In the genomic region with DNA sequence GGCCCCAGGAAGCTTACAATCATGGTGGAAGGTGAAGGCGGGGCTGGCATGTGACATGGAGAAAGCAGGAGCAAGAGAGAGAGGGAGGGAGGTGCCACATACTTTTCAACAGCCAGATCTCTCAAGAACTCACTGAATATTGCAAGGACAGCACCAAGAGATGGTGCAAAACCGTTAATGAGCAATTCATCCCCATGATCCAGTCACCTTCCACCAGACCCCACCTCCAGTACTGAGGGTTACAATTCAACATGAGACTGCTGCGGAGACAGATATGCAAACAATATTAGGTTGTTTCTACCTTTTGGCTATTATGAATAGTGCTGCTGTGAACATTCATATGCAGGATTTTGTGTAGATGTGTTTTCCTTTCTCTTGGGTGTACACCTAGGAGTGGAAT, we compare ENCODE assay signal across 19 cellular contexts. TPM values are rescaled to one million over a fixed set of nuclear protein-coding genes. Genes with fewer than 3 reads are reported as not detected.
A peak's percentile ranks its signal among the peaks of the same experiment; 100 is the strongest.
DNase-seq lines count a peak whose midpoint lies in the region; ATAC-seq, FAIRE-seq and TF ChIP-seq lines count a peak whose summit lies in the region.
"Had no signal": no experiment of that assay in that cellular context is flagged by ENCODE, and none has a peak within 500 bp of the region (broad histone marks: within the 10 kb centered on the region; RNA-seq: fewer than 3 reads in every experiment).

No MANE protein-coding gene starts in this region.

- POLR2A ChIA-PET in GM12878 (lab: Charles Lee) = interaction anchor here (0.6 to 4.1 kb wide), 10 partner anchors 9 to 68 kb away, joined by 3 to 34 read pairs (median 6); no protein-coding TSS in a partner anchor

- H3K36me3 Mint-ChIP-seq in neural progenitor cell = no peaks in the 10 kb centered on the region

- CTCF ChIA-PET in GM12878 (lab: Yijun Ruan, JAX) = interaction anchor here (0.7 to 3.0 kb wide), 8 partner anchors 9 to 78 kb away, joined by 3 to 30 read pairs (median 4); no protein-coding TSS in a partner anchor

- H3K9me3 ChIP-seq in BLaER1 (peaks cover 9% of the 10 kb centered on the region), GM12878 (replicated peaks; ENCODE audit: control insufficient read depth, insufficient read depth, low read length) (peaks cover 14% of the 10 kb centered on the region), neural progenitor cell (ENCODE audit: low read depth) (no peaks in the 10 kb centered on the region)
- H3K9me3 ChIP-seq: SJSA1 had no signal

- H3K4me3 Mint-ChIP-seq in neural progenitor cell = no peak overlapping the region
- H3K4me3 Mint-ChIP-seq: CD14-positive monocyte, HFFc6 had no signal

- H3K9ac ChIP-seq in BLaER1 (no peak overlapping the region), KMS-11 (no peak overlapping the region), GM12878 (ENCODE audit: control insufficient read depth, insufficient read depth, low read length) (peak overlapping the region; percentile 72), neural progenitor cell (no peak overlapping the region)

- no peaks in the 10 kb centered on the region for H3K79me2 ChIP-seq in KMS-11 (ENCODE audit: insufficient read depth, low read depth)
- peaks cover 87% of the 10 kb centered on the region for H3K79me2 ChIP-seq in GM12878 (ENCODE audit: control insufficient read depth, insufficient read depth, low read length)
- H3K79me2 ChIP-seq in neural progenitor cell (ENCODE audit: low read depth) = no peaks in the 10 kb centered on the region

- WGBS in GM12878 (ENCODE audit: insufficient coverage, insufficient replicate concordance, low lambda C conversion rate, missing lambda C conversion rate) = 18% methylated on average over 3 of the region's 3 CpGs

- peaks cover 4% of the 10 kb centered on the region for H3K4me1 Mint-ChIP-seq in neural progenitor cell

- peaks cover 6% of the 10 kb centered on the region for H3K9me3 Mint-ChIP-seq in neural progenitor cell
- H3K9me3 Mint-ChIP-seq: CD14-positive monocyte, HFFc6 had no signal

- intact Hi-C loops in GM12878 (cut with micrococcal nuclease; ENCODE audit: unreplicated experiment) = loop anchor here (2.0 kb wide), 1 partner anchor 23 kb away; no protein-coding TSS in a partner anchor

- no peak for TF ChIP-seq RAD21 in GM12878 (IDR thresholded peaks at IDR 0.05; ENCODE audit: insufficient read depth, low read depth, low read length)

- no peaks in the 10 kb centered on the region for H4K20me1 ChIP-seq in BLaER1
- H4K20me1 ChIP-seq in KMS-11 (ENCODE audit: insufficient read depth) = no peaks in the 10 kb centered on the region
- no peaks in the 10 kb centered on the region for H4K20me1 ChIP-seq in GM12878 (ENCODE audit: control insufficient read depth, insufficient read depth)
- H4K20me1 ChIP-seq in neural progenitor cell (ENCODE audit: low read depth) = no peaks in the 10 kb centered on the region

- H2AFZ ChIP-seq in KMS-11 (ENCODE audit: low read depth) (no peak overlapping the region), GM12878 (ENCODE audit: control insufficient read depth, low read depth, low read length) (no peak overlapping the region), neural progenitor cell (replicated peaks) (no peak overlapping the region)

- H3K27me3 ChIP-seq in BLaER1 = no peaks in the 10 kb centered on the region
- H3K27me3 ChIP-seq in KMS-11 (ENCODE audit: insufficient read depth, low read depth) = no peaks in the 10 kb centered on the region
- no peaks in the 10 kb centered on the region for H3K27me3 ChIP-seq in GM12878 (replicated peaks in 1 of 2; ENCODE audit: control insufficient read depth in 2 of 2, insufficient read depth in 2 of 2, low read length in 1 of 2)
- H3K27me3 ChIP-seq in neural progenitor cell = no peaks in the 10 kb centered on the region
- H3K27me3 ChIP-seq in H7 (ENCODE audit: control insufficient read depth, insufficient read depth, low read length) = no peaks in the 10 kb centered on the region

- in situ Hi-C loops in GM12878 (cut with MboI) = no loop called here

- peaks cover 7% of the 10 kb centered on the region for H3K36me3 ChIP-seq in BLaER1
- H3K36me3 ChIP-seq in KMS-11 (ENCODE audit: insufficient read depth) = no peaks in the 10 kb centered on the region
- H3K36me3 ChIP-seq in GM12878 (ENCODE audit: control insufficient read depth in 2 of 2, insufficient read depth in 2 of 2, low read length in 1 of 2) = peaks cover 10 to 13% of the 10 kb centered on the region in 2 experiments
- no peaks in the 10 kb centered on the region for H3K36me3 ChIP-seq in neural progenitor cell
- H3K36me3 ChIP-seq in H7 (replicated peaks; ENCODE audit: control insufficient read depth, insufficient read depth, low read length) = no peaks in the 10 kb centered on the region
- H3K36me3 ChIP-seq: SJSA1 had no signal

- RAD21 ChIA-PET in GM12878 (lab: Charles Lee; ENCODE audit: unreplicated experiment) = interaction anchor here (1.0 to 4.3 kb wide), 11 partner anchors 9 to 67 kb away, joined by 3 to 39 read pairs (median 17); a partner anchor contains a TSS

- peaks cover 76% of the 10 kb centered on the region for H3K4me1 ChIP-seq in BLaER1
- peaks cover 40% of the 10 kb centered on the region for H3K4me1 ChIP-seq in KMS-11 (ENCODE audit: low read depth, poor library complexity, severe bottlenecking)
- peaks cover 77% of the 10 kb centered on the region for H3K4me1 ChIP-seq in GM12878 (ENCODE audit: control insufficient read depth, insufficient read depth, low read length)
- no peaks in the 10 kb centered on the region for H3K4me1 ChIP-seq in neural progenitor cell
- H3K4me1 ChIP-seq: SJSA1 had no signal

- TF ChIP-seq EP300 in GM12878 (IDR thresholded peaks at IDR 0.05; ENCODE audit: borderline replicate concordance in 1 of 2, control insufficient read depth in 1 of 2, low read depth in 2 of 2, low read length in 2 of 2) = no peak

- H3K4me3 ChIP-seq in BLaER1 (no peak overlapping the region), KMS-11 (IDR thresholded peaks at IDR 0.05; ENCODE audit: insufficient read depth, low read depth, low read length) (no peak overlapping the region), GM12878 (peak overlapping the region; percentile 30; the same call in 1 of the 2 replicates), neural progenitor cell (no peak overlapping the region), H7 (ENCODE audit: insufficient read depth, low read depth, low read length) (no peak overlapping the region)
- H3K4me3 ChIP-seq: SJSA1 had no signal

- SMC1A ChIA-PET in GM12878 (lab: Charles Lee; ENCODE audit: uncharacterized antibody, unreplicated experiment) = interaction anchor here (0.7 to 6.6 kb wide), 13 partner anchors 9 to 34 kb away, joined by 3 to 117 read pairs (median 4); a partner anchor contains a TSS

- H3K4me2 ChIP-seq in BLaER1 (0 out of 2 replicates have a peak overlapping the region, but pooled peaks have one; percentile 27), KMS-11 (no peak overlapping the region; the same call in 1 of the 2 replicates), GM12878 (ENCODE audit: control insufficient read depth, insufficient read depth) (peak overlapping the region; percentile 74), neural progenitor cell (no peak overlapping the region)

- H3K27me3 Mint-ChIP-seq in neural progenitor cell (ENCODE audit: insufficient read depth, low read depth) = peaks cover 10% of the 10 kb centered on the region

- TF ChIP-seq POLR2A in GM12878 (IDR thresholded peaks at IDR 0.05; ENCODE audit: low read depth, low read length) = no peak

- no TSS peak for BruUV-seq in GM12878 (replicated peaks; lab: Mats Ljungman, UMichigan)

- DNase-seq in GM12878 (ENCODE audit: low read depth, low spot score) = no peak
- no peak for DNase-seq in neural progenitor cell (ENCODE audit: low spot score)
- no peak for DNase-seq in ureter (ENCODE audit: low spot score)
- no peak for DNase-seq in NOMO-1 (lab: John Stamatoyannopoulos, UW; ENCODE audit: unreplicated experiment in 2 of 2)
- no peak for DNase-seq in H7
- DNase-seq: COR-L47, DMS153, HFFc6, Kasumi-1, NCI-H1436, NCI-H2029 treated with DMSO at 0.1 percent for 48 hours, NCI-H510A treated with DMSO at 0.1 percent for 48 hours, PC-3 had no signal

- H3F3A ChIP-seq in neural progenitor cell (ENCODE audit: low read depth) = no peaks in the 10 kb centered on the region

- H3K27ac ChIP-seq in BLaER1 (peak overlapping the region; percentile 29; the same call in 1 of the 2 replicates), KMS-11 (peak overlapping the region; percentile 66; the same call in 1 of the 2 replicates), GM12878 (ENCODE audit: control insufficient read depth, insufficient read depth) (peak overlapping the region; percentile 99), neural progenitor cell (no peak overlapping the region)
- H3K27ac ChIP-seq: SJSA1 had no signal

- TF ChIP-seq CTCF in KMS-11 (conservative IDR thresholded peaks at IDR 0.05; ENCODE audit: low read depth, low read length) (no peak), GM12878 (IDR thresholded peaks at IDR 0.05 in 2 of 3, conservative IDR thresholded peaks at IDR 0.05 in 1 of 3; ENCODE audit: control insufficient read depth in 2 of 3, extremely low read depth in 1 of 3, insufficient read depth in 1 of 3, low read depth in 3 of 3, low read length in 3 of 3) (no peak), neural progenitor cell (IDR thresholded peaks at IDR 0.05) (no peak)

- ATAC-seq in GM12878 (no peak), HG03342 (IDR thresholded peaks at IDR 0.05; ENCODE audit: unreplicated experiment) (no peak)
- ATAC-seq: PC-3 had no signal

- no peak for FAIRE-seq in GM12878 (lab: Jason Lieb, UNC)
- FAIRE-seq: H1 had no signal

- H3K27ac Mint-ChIP-seq in neural progenitor cell = peak overlapping the region; percentile 18
- H3K27ac Mint-ChIP-seq: HFFc6 had no signal

TF ChIP-seq in GM12878, 131 proteins besides CTCF, POLR2A, EP300 and RAD21 (continues in another document):
- TF ChIP-seq EED (IDR thresholded peaks at IDR 0.05; ENCODE audit: low read depth) = 0 out of 2 replicates have a peak, but pooled peaks have one; percentile 19

RNA-seq across cellular contexts. Expression of a gene that starts 28.7 kb away (rescaled TPM):
- 718 and 719 TPM in 2 replicates for total RNA-seq in GM12878 (2013; cell fraction: nucleolus; rRNA removed)
- total RNA-seq in GM12878 (2014; rRNA removed) (131 and 138 TPM in 2 replicates), GM12878 (2014; rRNA removed; fragmentation: Illumina TruSeq; extraction: Trizol) (137 and 139 TPM in 2 replicates), GM12878 (2021) (243 and 256 TPM in 2 replicates), neural progenitor cell (ENCODE audit: low replicate concordance) (2.7 and 5.0 TPM in 2 replicates), ureter (37.6 TPM)
- 62.1 TPM for polyA plus RNA-seq in GM12878 (2011; ENCODE audit: low read depth)
- polyA plus RNA-seq in GM12878 (2011; rRNA removed) (245 and 253 TPM in 2 replicates), GM12878 (2014; fragmentation: Illumina TruSeq; extraction: Trizol) (151 and 159 TPM in 2 replicates), GM12878 (2014; fragmentation: Nextera tagmentation; extraction: Ambion mirVana) (10 to 100 TPM; 47.6 to 53.9 TPM), GM12878 (2014; rRNA removed) (148 and 152 TPM in 2 replicates), GM12878 (2016; fragmentation: Nextera tagmentation; extraction: Ambion mirVana) (100 to 1,000 TPM; 156 to 168 TPM)
- polyA plus RNA-seq in GM12878 (2011; cell fraction: cytosol; rRNA removed) = 204 and 222 TPM in 2 replicates
- 783 and 874 TPM in 2 replicates for polyA plus RNA-seq in GM12878 (2011; cell fraction: nucleus; rRNA removed)
- 112 and 157 TPM in 2 replicates for polyA plus RNA-seq in GM12878 (2012)
- polyA minus RNA-seq in GM12878 (2011; rRNA and poly(A)+ RNA removed) = 502 and 650 TPM in 2 replicates
- polyA minus RNA-seq in GM12878 (2011; cell fraction: cytosol; rRNA and poly(A)+ RNA removed) = 202 and 205 TPM in 2 replicates
- polyA minus RNA-seq in GM12878 (2011; cell fraction: nucleus; rRNA and poly(A)+ RNA removed) = 448 and 681 TPM in 2 replicates
- 2.5 and 2.7 TPM in 2 replicates for total RNA-seq in H7 (2014; rRNA removed; shearing (Covaris generic))

Comparison
In these comparisons a context has a peak if more than half of its experiments do, and no peak if none do; other contexts are left out.
1. H3K4me2 ChIP-seq: peak in BLaER1 (single experiment) and GM12878 (single experiment); none in KMS-11 (single experiment) and neural progenitor cell (single experiment).